ENCODE assay signal across 8 cellular contexts in the genomic region with DNA sequence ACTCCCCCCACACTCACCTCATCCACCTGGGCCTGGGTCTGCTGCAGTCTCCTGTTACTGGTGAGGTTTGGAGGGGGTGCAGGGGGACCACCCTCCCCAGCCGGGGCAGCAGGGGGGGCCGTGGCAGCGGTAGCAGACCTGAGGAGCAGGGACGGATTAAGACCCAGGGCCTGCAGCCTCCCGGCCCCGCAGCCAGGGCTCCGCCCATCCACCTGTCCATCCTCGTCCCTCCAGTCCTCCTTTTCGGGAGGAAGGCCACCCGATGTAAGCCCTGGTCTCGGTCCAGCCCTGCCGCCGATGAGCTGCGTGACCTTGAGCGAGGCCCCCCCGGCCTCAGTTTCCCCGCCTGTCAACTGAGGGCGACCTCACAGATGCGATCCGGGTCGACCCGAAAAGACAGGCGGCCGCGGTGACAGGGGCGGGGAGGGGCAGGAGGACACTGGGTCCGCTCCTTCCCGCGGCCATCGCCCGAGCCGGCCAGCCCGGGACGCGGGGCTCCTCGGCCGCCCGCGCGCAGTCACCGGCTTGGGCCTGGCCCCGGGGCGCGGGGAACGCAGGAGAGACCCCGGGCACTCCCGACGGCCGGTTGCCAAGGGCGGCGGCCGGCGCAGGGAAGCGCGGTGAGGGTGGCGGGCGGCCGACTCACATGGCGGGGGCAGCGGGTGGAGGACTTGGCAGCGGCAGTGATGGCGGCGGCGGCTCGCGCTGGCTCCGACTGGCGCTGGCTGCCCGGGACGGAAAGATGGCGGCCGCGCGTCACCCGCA. TPM values are rescaled to one million over a fixed set of nuclear protein-coding genes. Genes with fewer than 3 reads are reported as not detected.
DNase-seq lines count a peak whose midpoint lies in the region; ATAC-seq and TF ChIP-seq lines count a peak whose summit lies in the region.

A gene with protein sequence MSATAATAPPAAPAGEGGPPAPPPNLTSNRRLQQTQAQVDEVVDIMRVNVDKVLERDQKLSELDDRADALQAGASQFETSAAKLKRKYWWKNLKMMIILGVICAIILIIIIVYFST (minus strand): TSS at position 717 of the 765 bp plus-strand sequence. CDS start 69 bp downstream, at position 648.

- TF ChIP-seq CTCF in Calu3 (IDR thresholded peaks at IDR 0.05; ENCODE audit: unreplicated experiment) (no peak), fibroblast of pulmonary artery (IDR thresholded peaks at IDR 0.05; ENCODE audit: low read length, missing control alignments) (no peak), nephron (IDR thresholded peaks at IDR 0.05; ENCODE audit: unreplicated experiment in 3 of 3) (no peak), subcutaneous adipose tissue (IDR thresholded peaks at IDR 0.05; ENCODE audit: low read depth) (no peak)

- peak within 1 kb of the TSS; percentile 76 for H3K4me3 Mint-ChIP-seq in Calu3 (ENCODE audit: low read depth, unreplicated experiment)
- peak within 1 kb of the TSS; percentile 85 for H3K4me3 Mint-ChIP-seq in activated T-helper 2 cell treated with anti-CD3 and anti-CD28 coated beads, Interferon-gamma antibody, Interleukin-2, Interleukin-4, amounts not matched to agents 10 μg/mL and 5 μg/mL and 100 μg/mL, durations not matched to agents 14 hours and 24 hours and 36 hours (ENCODE audit: low read depth)
- H3K4me3 Mint-ChIP-seq in nephron = peak within 1 kb of the TSS; percentile 90 to 97 (median 96)

- H3K27me3 Mint-ChIP-seq in Calu3 (ENCODE audit: unreplicated experiment) (no peaks in the 10 kb centered on the region), nephron (ENCODE audit: low read depth) (no peaks in the 10 kb centered on the region)
- no peaks in the 10 kb centered on the region for H3K27me3 Mint-ChIP-seq in activated T-helper 2 cell treated with anti-CD3 and anti-CD28 coated beads, Interferon-gamma antibody, Interleukin-2, Interleukin-4, amounts not matched to agents 10 μg/mL and 5 μg/mL and 100 μg/mL, durations not matched to agents 14 hours and 24 hours and 36 hours (ENCODE audit: low read depth)

- no TSS peak for BruUV-seq in Calu3 (replicated peaks; lab: Mats Ljungman, UMichigan)

- intact Hi-C loops in Calu3 (cut with micrococcal nuclease; ENCODE audit: unreplicated experiment) = no loop called here
- intact Hi-C loops in activated T-helper 2 cell treated with anti-CD3 and anti-CD28 coated beads, Interferon-gamma antibody, Interleukin-2, Interleukin-4, amounts not matched to agents 10 μg/mL and 5 μg/mL and 100 μg/mL, durations not matched to agents 14 hours and 24 hours and 36 hours (cut with micrococcal nuclease) = no loop called here

- no peak within 1 kb of the TSS for H3K27ac Mint-ChIP-seq in Calu3 (ENCODE audit: unreplicated experiment)
- peak within 1 kb of the TSS; percentile 99 for H3K27ac Mint-ChIP-seq in activated T-helper 2 cell treated with anti-CD3 and anti-CD28 coated beads, Interferon-gamma antibody, Interleukin-2, Interleukin-4, amounts not matched to agents 10 μg/mL and 5 μg/mL and 100 μg/mL, durations not matched to agents 14 hours and 24 hours and 36 hours
- H3K27ac Mint-ChIP-seq in nephron = peak within 1 kb of the TSS; percentile 92 to 99 (median 95)

- peak; percentile 73 for DNase-seq in Calu3
- DNase-seq in HCEC 1CT = peak; percentile 62
- DNase-seq in OCI-M1 (lab: John Stamatoyannopoulos, UW) = peak; percentile 79
- DNase-seq in activated T-helper 2 cell treated with anti-CD3 and anti-CD28 coated beads, Interferon-gamma antibody, Interleukin-2, Interleukin-4, amounts not matched to agents 10 μg/mL and 5 μg/mL and 100 μg/mL, durations not matched to agents 14 hours and 24 hours and 36 hours (ENCODE audit: low spot score) = peak; percentile 80
- DNase-seq in fibroblast of pulmonary artery (ENCODE audit: low read depth) = peak; percentile 70

- peaks cover 40% of the 10 kb centered on the region for H3K36me3 Mint-ChIP-seq in Calu3 (ENCODE audit: insufficient read depth, unreplicated experiment)
- H3K36me3 Mint-ChIP-seq in activated T-helper 2 cell treated with anti-CD3 and anti-CD28 coated beads, Interferon-gamma antibody, Interleukin-2, Interleukin-4, amounts not matched to agents 10 μg/mL and 5 μg/mL and 100 μg/mL, durations not matched to agents 14 hours and 24 hours and 36 hours (ENCODE audit: low read depth) = peaks cover 34% of the 10 kb centered on the region
- H3K36me3 Mint-ChIP-seq in nephron (ENCODE audit: low read depth) = peaks cover 21% of the 10 kb centered on the region

- H3K4me3 ChIP-seq in fibroblast of pulmonary artery (replicated peaks; ENCODE audit: low read depth, low read length) = peak within 1 kb of the TSS; percentile 88

- CTCF ChIA-PET in Calu3 (lab: Charles Lee) = no interaction called here

- no peak for ATAC-seq in GM18867 (IDR thresholded peaks at IDR 0.05; ENCODE audit: unreplicated experiment)

- H3K4me1 Mint-ChIP-seq in Calu3 (ENCODE audit: low read depth, unreplicated experiment) (no peaks in the 10 kb centered on the region), nephron (peaks cover 47% of the 10 kb centered on the region)
- peaks cover 55% of the 10 kb centered on the region for H3K4me1 Mint-ChIP-seq in activated T-helper 2 cell treated with anti-CD3 and anti-CD28 coated beads, Interferon-gamma antibody, Interleukin-2, Interleukin-4, amounts not matched to agents 10 μg/mL and 5 μg/mL and 100 μg/mL, durations not matched to agents 14 hours and 24 hours and 36 hours (ENCODE audit: low read depth)

- H3K9me3 Mint-ChIP-seq in Calu3 (ENCODE audit: low read depth, unreplicated experiment) = no peaks in the 10 kb centered on the region
- no peaks in the 10 kb centered on the region for H3K9me3 Mint-ChIP-seq in activated T-helper 2 cell treated with anti-CD3 and anti-CD28 coated beads, Interferon-gamma antibody, Interleukin-2, Interleukin-4, amounts not matched to agents 10 μg/mL and 5 μg/mL and 100 μg/mL, durations not matched to agents 14 hours and 24 hours and 36 hours
- H3K9me3 Mint-ChIP-seq in nephron = no peaks in the 10 kb centered on the region

RNA-seq across cellular contexts. Expression of the gene that starts here (rescaled TPM):
- 18.1 and 22.1 TPM in 2 replicates for total RNA-seq in Calu3 (2022)
- 44.6 and 44.7 TPM in 2 replicates for total RNA-seq in activated T-helper 2 cell treated with anti-CD3 and anti-CD28 coated beads, Interferon-gamma antibody, Interleukin-2, Interleukin-4, amounts not matched to agents 10 μg/mL and 5 μg/mL and 100 μg/mL, durations not matched to agents 14 hours and 24 hours and 36 hours
- 10 to 100 TPM; 18.6 to 45.2 (median 23.4) TPM for total RNA-seq in subcutaneous adipose tissue
